Comparison of ENCODE assay signal across 1 cellular context in the genomic region with DNA sequence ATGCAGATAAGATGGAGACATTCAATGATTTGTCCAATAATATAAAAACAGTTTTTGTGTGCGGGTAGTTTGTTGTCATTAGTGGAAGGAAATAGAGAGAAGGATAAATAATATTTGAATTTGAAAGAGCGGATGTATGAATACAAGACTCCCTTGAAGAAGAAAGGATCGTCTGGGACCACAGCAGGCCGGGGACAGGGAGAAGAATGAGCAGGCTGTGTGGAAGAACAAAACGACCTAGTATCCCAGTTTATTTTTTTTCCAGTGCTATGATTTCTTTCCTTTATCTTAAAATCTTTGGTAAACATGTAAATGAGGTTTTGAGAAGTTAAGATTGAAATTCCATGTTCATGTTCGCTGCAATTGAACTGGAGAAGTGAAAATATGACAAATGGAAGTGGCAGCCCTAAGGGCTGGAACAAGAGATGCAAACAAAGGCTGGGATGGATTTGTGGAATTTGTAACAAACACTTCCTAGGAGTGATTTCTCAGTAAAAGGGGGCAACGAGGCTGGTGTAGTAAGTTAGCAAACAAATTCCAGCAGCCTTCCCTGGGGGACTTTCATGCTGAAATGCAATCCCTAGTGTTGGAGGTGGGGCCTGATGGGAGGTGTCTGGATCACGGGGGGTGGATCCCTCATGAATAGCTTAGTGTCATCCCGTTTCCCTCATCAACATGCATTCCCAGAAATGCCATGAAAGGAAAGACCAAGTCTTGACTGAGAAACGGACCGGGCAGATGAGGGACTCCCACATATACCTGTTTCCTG.
A peak's percentile ranks its signal among the peaks of the same experiment; 100 is the strongest.
TF ChIP-seq lines count a peak whose summit lies in the region.

No MANE protein-coding gene starts in this region.

TF ChIP-seq in H1, 55 proteins besides CTCF, POLR2A, EP300 and RAD21 (continued from another document):
- TF ChIP-seq, protein P1, sequence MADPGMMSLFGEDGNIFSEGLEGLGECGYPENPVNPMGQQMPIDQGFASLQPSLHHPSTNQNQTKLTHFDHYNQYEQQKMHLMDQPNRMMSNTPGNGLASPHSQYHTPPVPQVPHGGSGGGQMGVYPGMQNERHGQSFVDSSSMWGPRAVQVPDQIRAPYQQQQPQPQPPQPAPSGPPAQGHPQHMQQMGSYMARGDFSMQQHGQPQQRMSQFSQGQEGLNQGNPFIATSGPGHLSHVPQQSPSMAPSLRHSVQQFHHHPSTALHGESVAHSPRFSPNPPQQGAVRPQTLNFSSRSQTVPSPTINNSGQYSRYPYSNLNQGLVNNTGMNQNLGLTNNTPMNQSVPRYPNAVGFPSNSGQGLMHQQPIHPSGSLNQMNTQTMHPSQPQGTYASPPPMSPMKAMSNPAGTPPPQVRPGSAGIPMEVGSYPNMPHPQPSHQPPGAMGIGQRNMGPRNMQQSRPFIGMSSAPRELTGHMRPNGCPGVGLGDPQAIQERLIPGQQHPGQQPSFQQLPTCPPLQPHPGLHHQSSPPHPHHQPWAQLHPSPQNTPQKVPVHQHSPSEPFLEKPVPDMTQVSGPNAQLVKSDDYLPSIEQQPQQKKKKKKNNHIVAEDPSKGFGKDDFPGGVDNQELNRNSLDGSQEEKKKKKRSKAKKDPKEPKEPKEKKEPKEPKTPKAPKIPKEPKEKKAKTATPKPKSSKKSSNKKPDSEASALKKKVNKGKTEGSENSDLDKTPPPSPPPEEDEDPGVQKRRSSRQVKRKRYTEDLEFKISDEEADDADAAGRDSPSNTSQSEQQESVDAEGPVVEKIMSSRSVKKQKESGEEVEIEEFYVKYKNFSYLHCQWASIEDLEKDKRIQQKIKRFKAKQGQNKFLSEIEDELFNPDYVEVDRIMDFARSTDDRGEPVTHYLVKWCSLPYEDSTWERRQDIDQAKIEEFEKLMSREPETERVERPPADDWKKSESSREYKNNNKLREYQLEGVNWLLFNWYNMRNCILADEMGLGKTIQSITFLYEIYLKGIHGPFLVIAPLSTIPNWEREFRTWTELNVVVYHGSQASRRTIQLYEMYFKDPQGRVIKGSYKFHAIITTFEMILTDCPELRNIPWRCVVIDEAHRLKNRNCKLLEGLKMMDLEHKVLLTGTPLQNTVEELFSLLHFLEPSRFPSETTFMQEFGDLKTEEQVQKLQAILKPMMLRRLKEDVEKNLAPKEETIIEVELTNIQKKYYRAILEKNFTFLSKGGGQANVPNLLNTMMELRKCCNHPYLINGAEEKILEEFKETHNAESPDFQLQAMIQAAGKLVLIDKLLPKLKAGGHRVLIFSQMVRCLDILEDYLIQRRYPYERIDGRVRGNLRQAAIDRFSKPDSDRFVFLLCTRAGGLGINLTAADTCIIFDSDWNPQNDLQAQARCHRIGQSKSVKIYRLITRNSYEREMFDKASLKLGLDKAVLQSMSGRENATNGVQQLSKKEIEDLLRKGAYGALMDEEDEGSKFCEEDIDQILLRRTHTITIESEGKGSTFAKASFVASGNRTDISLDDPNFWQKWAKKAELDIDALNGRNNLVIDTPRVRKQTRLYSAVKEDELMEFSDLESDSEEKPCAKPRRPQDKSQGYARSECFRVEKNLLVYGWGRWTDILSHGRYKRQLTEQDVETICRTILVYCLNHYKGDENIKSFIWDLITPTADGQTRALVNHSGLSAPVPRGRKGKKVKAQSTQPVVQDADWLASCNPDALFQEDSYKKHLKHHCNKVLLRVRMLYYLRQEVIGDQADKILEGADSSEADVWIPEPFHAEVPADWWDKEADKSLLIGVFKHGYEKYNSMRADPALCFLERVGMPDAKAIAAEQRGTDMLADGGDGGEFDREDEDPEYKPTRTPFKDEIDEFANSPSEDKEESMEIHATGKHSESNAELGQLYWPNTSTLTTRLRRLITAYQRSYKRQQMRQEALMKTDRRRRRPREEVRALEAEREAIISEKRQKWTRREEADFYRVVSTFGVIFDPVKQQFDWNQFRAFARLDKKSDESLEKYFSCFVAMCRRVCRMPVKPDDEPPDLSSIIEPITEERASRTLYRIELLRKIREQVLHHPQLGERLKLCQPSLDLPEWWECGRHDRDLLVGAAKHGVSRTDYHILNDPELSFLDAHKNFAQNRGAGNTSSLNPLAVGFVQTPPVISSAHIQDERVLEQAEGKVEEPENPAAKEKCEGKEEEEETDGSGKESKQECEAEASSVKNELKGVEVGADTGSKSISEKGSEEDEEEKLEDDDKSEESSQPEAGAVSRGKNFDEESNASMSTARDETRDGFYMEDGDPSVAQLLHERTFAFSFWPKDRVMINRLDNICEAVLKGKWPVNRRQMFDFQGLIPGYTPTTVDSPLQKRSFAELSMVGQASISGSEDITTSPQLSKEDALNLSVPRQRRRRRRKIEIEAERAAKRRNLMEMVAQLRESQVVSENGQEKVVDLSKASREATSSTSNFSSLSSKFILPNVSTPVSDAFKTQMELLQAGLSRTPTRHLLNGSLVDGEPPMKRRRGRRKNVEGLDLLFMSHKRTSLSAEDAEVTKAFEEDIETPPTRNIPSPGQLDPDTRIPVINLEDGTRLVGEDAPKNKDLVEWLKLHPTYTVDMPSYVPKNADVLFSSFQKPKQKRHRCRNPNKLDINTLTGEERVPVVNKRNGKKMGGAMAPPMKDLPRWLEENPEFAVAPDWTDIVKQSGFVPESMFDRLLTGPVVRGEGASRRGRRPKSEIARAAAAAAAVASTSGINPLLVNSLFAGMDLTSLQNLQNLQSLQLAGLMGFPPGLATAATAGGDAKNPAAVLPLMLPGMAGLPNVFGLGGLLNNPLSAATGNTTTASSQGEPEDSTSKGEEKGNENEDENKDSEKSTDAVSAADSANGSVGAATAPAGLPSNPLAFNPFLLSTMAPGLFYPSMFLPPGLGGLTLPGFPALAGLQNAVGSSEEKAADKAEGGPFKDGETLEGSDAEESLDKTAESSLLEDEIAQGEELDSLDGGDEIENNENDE (IDR thresholded peaks at IDR 0.05; ENCODE audit: insufficient replicate concordance, low read length): no peak
- TF ChIP-seq CTBP2 (IDR thresholded peaks at IDR 0.05; ENCODE audit: borderline replicate concordance, insufficient read depth, insufficient read length, low read length) (peak; percentile 65), RFX5 (IDR thresholded peaks at IDR 0.05; ENCODE audit: borderline replicate concordance, low read depth, low read length) (peak; percentile 40; the same call in 1 of the 2 replicates), TAF7 (optimal IDR thresholded peaks at IDR 0.05; ENCODE audit: borderline replicate concordance, low read depth, low read length) (no peak), JUND (IDR thresholded peaks at IDR 0.05; ENCODE audit: low read length) (no peak), NRF1 (IDR thresholded peaks at IDR 0.05; ENCODE audit: low read depth, low read length) (no peak), TAF1 (IDR thresholded peaks at IDR 0.05; ENCODE audit: low read depth, low read length) (0 out of 2 replicates have a peak, but pooled peaks have one; percentile 64), TCF12 (IDR thresholded peaks at IDR 0.05; ENCODE audit: low read depth, low read length) (no peak), FOSL1 (IDR thresholded peaks at IDR 0.05; ENCODE audit: insufficient read depth, low read depth, low read length) (no peak), CREB1 (IDR thresholded peaks at IDR 0.05) (peak; percentile 45), SAP30 (IDR thresholded peaks at IDR 0.05; ENCODE audit: insufficient read depth, insufficient replicate concordance, low read length) (peak; percentile 26), JUN (IDR thresholded peaks at IDR 0.05; ENCODE audit: low read depth, low read length) (no peak), SIRT6 (IDR thresholded peaks at IDR 0.05; ENCODE audit: low read length) (no peak), SP2 (IDR thresholded peaks at IDR 0.05; ENCODE audit: low read length) (no peak), BCL11A (IDR thresholded peaks at IDR 0.05; ENCODE audit: low read depth in 2 of 2, low read length in 2 of 2) (no peak), PHF8 (conservative IDR thresholded peaks at IDR 0.05; ENCODE audit: low read depth, low read length) (no peak; the same call in 1 of the 2 replicates), SP1 (IDR thresholded peaks at IDR 0.05; ENCODE audit: low read depth, low read length) (peak; percentile 96)
- TF ChIP-seq, protein P2, sequence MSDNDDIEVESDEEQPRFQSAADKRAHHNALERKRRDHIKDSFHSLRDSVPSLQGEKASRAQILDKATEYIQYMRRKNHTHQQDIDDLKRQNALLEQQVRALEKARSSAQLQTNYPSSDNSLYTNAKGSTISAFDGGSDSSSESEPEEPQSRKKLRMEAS (IDR thresholded peaks at IDR 0.05): no peak
- TF ChIP-seq, protein P3, sequence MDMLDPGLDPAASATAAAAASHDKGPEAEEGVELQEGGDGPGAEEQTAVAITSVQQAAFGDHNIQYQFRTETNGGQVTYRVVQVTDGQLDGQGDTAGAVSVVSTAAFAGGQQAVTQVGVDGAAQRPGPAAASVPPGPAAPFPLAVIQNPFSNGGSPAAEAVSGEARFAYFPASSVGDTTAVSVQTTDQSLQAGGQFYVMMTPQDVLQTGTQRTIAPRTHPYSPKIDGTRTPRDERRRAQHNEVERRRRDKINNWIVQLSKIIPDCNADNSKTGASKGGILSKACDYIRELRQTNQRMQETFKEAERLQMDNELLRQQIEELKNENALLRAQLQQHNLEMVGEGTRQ (IDR thresholded peaks at IDR 0.05; ENCODE audit: low read length): no peak
TF ChIP-seq in H1: peak in this region for 14.
